Comparison of ENCODE assay signal across 19 cellular contexts in the genomic region with DNA sequence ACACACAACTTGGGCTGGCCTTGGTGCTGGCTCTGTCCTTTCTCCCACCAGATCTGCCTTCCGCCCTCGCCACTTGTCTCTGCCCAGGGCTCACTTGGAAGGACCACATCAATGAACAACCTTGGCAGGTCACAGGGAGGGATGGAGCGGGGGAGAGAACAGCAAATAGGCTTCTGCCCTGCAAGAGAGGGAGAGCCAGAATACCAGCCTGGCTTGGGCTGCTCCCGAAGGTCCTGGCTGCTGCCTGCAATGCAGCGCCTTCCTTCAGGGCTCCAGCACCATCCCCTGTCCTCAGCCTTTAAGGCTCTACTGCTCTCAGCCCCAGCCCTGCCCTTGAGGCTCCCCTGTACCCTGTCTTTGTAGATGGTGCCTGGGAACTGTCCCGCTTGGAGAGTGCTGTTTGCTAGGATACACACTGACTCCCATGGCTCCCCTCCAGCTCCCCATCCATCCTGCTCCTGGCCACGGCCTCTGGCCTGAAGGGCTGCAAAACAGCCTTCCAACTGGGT. TPM values are rescaled to one million over a fixed set of nuclear protein-coding genes. Genes with fewer than 3 reads are reported as not detected.
DNase-seq lines count a peak whose midpoint lies in the region; ATAC-seq, FAIRE-seq and TF ChIP-seq lines count a peak whose summit lies in the region.
"Had no signal": no experiment of that assay in that cellular context is flagged by ENCODE, and none has a peak within 500 bp of the region (broad histone marks: within the 10 kb centered on the region; RNA-seq: fewer than 3 reads in every experiment).

No MANE protein-coding gene starts in this region.

- no peak for TF ChIP-seq POLR2A in transverse colon (IDR thresholded peaks at IDR 0.05)

- no peak overlapping the region for H2BK15ac ChIP-seq in H9 (ENCODE audit: low read depth, low read length)

- H3K9me3 ChIP-seq in H9 (ENCODE audit: control insufficient read depth, low read depth, low read length) (no peaks in the 10 kb centered on the region), astrocyte (ENCODE audit: insufficient read depth, low read depth, low read length) (no peaks in the 10 kb centered on the region), right cardiac atrium (ENCODE audit: control insufficient read depth, low read length) (no peaks in the 10 kb centered on the region), transverse colon (no peaks in the 10 kb centered on the region)
- H3K9me3 ChIP-seq: neutrophil, right lobe of liver had no signal

- no peak overlapping the region for H4K5ac ChIP-seq in H9 (ENCODE audit: insufficient read length, low read depth, low read length)

- H2BK20ac ChIP-seq in H9 (ENCODE audit: low read depth, low read length, poor library complexity, severe bottlenecking) = no peak overlapping the region

- H2BK5ac ChIP-seq in H9 (ENCODE audit: insufficient read length, low read length) = no peak overlapping the region

- H3K27ac Mint-ChIP-seq in H9 (peak overlapping the region in 2 of 3 experiments; percentile 44 to 77; a peak in 3 of 7 replicates), astrocyte (ENCODE audit: unreplicated experiment) (peak overlapping the region; percentile 5)
- peak overlapping the region; percentile 57 for H3K27ac Mint-ChIP-seq in stimulated activated naive B cell treated with anti-CD40 and anti-IgM and Interleukin-4, amounts not matched to agents 10 μg/mL and 1 μg/mL and 100 μg/mL, for 72 hours
- H3K27ac Mint-ChIP-seq: IgD-negative memory B cell had no signal

- H3K36me3 ChIP-seq in astrocyte (ENCODE audit: insufficient read depth, low read length) = no peaks in the 10 kb centered on the region
- no peaks in the 10 kb centered on the region for H3K36me3 ChIP-seq in transverse colon
- H3K36me3 ChIP-seq: neutrophil, right lobe of liver had no signal

- peak; percentile 37 for DNase-seq in H9
- DNase-seq in astrocyte (ENCODE audit: low read depth) = no peak
- peak in 2 of 3 donors; percentile 70 to 76 for DNase-seq in right cardiac atrium
- no peak for DNase-seq in stimulated activated naive B cell treated with anti-CD40 and anti-IgM and Interleukin-4, amounts not matched to agents 10 μg/mL and 1 μg/mL and 100 μg/mL, for 72 hours
- DNase-seq in middle frontal gyrus (ENCODE audit: extremely low spot score, low spot score) = no peak
- no peak for DNase-seq in transverse colon
- DNase-seq: activated CD8-positive, alpha-beta memory T cell treated with anti-CD3 and anti-CD28 coated beads for 24 hours; AML-193; Calu3; foreskin fibroblast; NCI-H1105 treated with DMSO at 0.1 percent for 48 hours; NCI-H2171 treated with DMSO at 0.1 percent for 48 hours; right lobe of liver had no signal

- H4K20me1 ChIP-seq in H9 (ENCODE audit: control insufficient read depth, insufficient read depth, insufficient read length) (no peaks in the 10 kb centered on the region), astrocyte (ENCODE audit: insufficient read depth, low read length) (no peaks in the 10 kb centered on the region)

- H2AK5ac ChIP-seq in H9 (ENCODE audit: insufficient read length, low read length) = no peak overlapping the region

- no peak overlapping the region for H3K23ac ChIP-seq in H9 (ENCODE audit: insufficient read length, low read depth, low read length)

- H4K91ac ChIP-seq in H9 (ENCODE audit: insufficient read length, low read depth, low read length) = no peak overlapping the region

- H4K8ac ChIP-seq in H9 (replicated peaks; ENCODE audit: insufficient read length, low read depth, low read length) = no peak overlapping the region

- H3K4me3 Mint-ChIP-seq in H9 = no peak overlapping the region; a peak in 1 of 5 replicates
- H3K4me3 Mint-ChIP-seq in astrocyte (ENCODE audit: unreplicated experiment) = no peak overlapping the region
- no peak overlapping the region for H3K4me3 Mint-ChIP-seq in stimulated activated naive B cell treated with anti-CD40 and anti-IgM and Interleukin-4, amounts not matched to agents 10 μg/mL and 1 μg/mL and 100 μg/mL, for 72 hours
- H3K4me3 Mint-ChIP-seq: IgD-negative memory B cell had no signal

- no peak overlapping the region; the same call in 1 of the 2 replicates for H3K14ac ChIP-seq in H9 (ENCODE audit: insufficient read depth, low read length)

- no peaks in the 10 kb centered on the region for H3K79me1 ChIP-seq in H9 (ENCODE audit: insufficient read depth, low read depth, low read length, poor library complexity, severe bottlenecking)

- no peaks in the 10 kb centered on the region for H3K79me2 ChIP-seq in H9 (ENCODE audit: insufficient read depth, low read length)
- peaks cover 47% of the 10 kb centered on the region for H3K79me2 ChIP-seq in astrocyte (ENCODE audit: insufficient read depth, low read length)

- H3K9me3 Mint-ChIP-seq in H9 = no peaks in the 10 kb centered on the region; a peak in 1 of 5 replicates
- H3K9me3 Mint-ChIP-seq in astrocyte (ENCODE audit: unreplicated experiment) = no peaks in the 10 kb centered on the region
- no peaks in the 10 kb centered on the region for H3K9me3 Mint-ChIP-seq in stimulated activated naive B cell treated with anti-CD40 and anti-IgM and Interleukin-4, amounts not matched to agents 10 μg/mL and 1 μg/mL and 100 μg/mL, for 72 hours
- H3K9me3 Mint-ChIP-seq: IgD-negative memory B cell had no signal

- H3K27me3 Mint-ChIP-seq in H9 (ENCODE audit: low read depth) (no peaks in the 10 kb centered on the region), astrocyte (ENCODE audit: low read depth, unreplicated experiment) (no peaks in the 10 kb centered on the region)
- H3K27me3 Mint-ChIP-seq in stimulated activated naive B cell treated with anti-CD40 and anti-IgM and Interleukin-4, amounts not matched to agents 10 μg/mL and 1 μg/mL and 100 μg/mL, for 72 hours = no peaks in the 10 kb centered on the region
- H3K27me3 Mint-ChIP-seq: IgD-negative memory B cell had no signal

- H3K27ac ChIP-seq in H9 (ENCODE audit: insufficient read length, low read depth, low read length) (no peak overlapping the region), astrocyte (ENCODE audit: low read depth, low read length) (no peak overlapping the region), right cardiac atrium (ENCODE audit: low read length) (peak overlapping the region; percentile 68), transverse colon (no peak overlapping the region)
- H3K27ac ChIP-seq: neutrophil, right lobe of liver had no signal

- no peak overlapping the region for H3K4me3 ChIP-seq in astrocyte (ENCODE audit: insufficient read depth, low read depth, low read length)
- no peak overlapping the region for H3K4me3 ChIP-seq in right cardiac atrium (ENCODE audit: low read length)
- H3K4me3 ChIP-seq in transverse colon = no peak overlapping the region
- H3K4me3 ChIP-seq: right lobe of liver had no signal

- intact Hi-C loops in right cardiac atrium (cut with DNase I) = no loop called here
- intact Hi-C loops in transverse colon (cut with DNase I; ENCODE audit: low total_unique reads) = no loop called here

- H3K9ac ChIP-seq in H9 (ENCODE audit: extremely low read depth, insufficient read length, low read length) (no peak overlapping the region), astrocyte (ENCODE audit: low read length) (no peak overlapping the region)

- H3K18ac ChIP-seq in H9 (ENCODE audit: insufficient read length, low read depth, low read length) = no peak overlapping the region

- no peak overlapping the region for H2BK120ac ChIP-seq in H9 (ENCODE audit: low read depth, low read length, poor library complexity, severe bottlenecking)

- ATAC-seq in right cardiac atrium (peak; percentile 65 to 69), GM18868 (IDR thresholded peaks at IDR 0.05; ENCODE audit: unreplicated experiment) (no peak), GM18858 (IDR thresholded peaks at IDR 0.05; ENCODE audit: unreplicated experiment) (no peak)
- no peak for ATAC-seq in stimulated activated naive B cell treated with anti-CD40 and anti-IgM and Interleukin-4, amounts not matched to agents 10 μg/mL and 1 μg/mL and 100 μg/mL, for 72 hours (replicated peaks)

- H3T11ph ChIP-seq in H9 (ENCODE audit: low read length) = no peak overlapping the region

- no CpG with 5 or more reads among the region's 7 CpGs for WGBS in H9 (ENCODE audit: extremely low coverage, insufficient read length, low lambda C conversion rate)
- 53% methylated on average over 7 of the region's 7 CpGs for WGBS in right cardiac atrium
- WGBS in transverse colon (ENCODE audit: low coverage in 1 of 2), 2 donors = 89% methylated on average over 7 of the region's 7 CpGs; no CpG with 5 or more reads in 1 of the 2 donors

- no peak overlapping the region for H3K4ac ChIP-seq in H9 (ENCODE audit: low read depth, low read length)

- no peak for TF ChIP-seq EP300 in transverse colon (IDR thresholded peaks at IDR 0.05; ENCODE audit: low read depth)

- H3K4me2 ChIP-seq in H9 (ENCODE audit: insufficient read depth, insufficient read length, low read length) = no peak overlapping the region
- H3K4me2 ChIP-seq in astrocyte (ENCODE audit: low read length) = no peak overlapping the region

- no peak overlapping the region for H3K56ac ChIP-seq in H9 (ENCODE audit: insufficient read length, low read depth, low read length)

- in situ Hi-C loops in transverse colon (cut with MboI; ENCODE audit: low pct_ligation_motif_present in 1 of 4, low pct_unique_long_range_greater_than_20kb in 1 of 4, low sequenced_read_pairs in 3 of 4) = no loop called here

- H2AFZ ChIP-seq in H9 (ENCODE audit: low read length) (no peak overlapping the region), astrocyte (ENCODE audit: low read depth, low read length) (no peak overlapping the region)

- TF ChIP-seq CTCF in H9 (conservative IDR thresholded peaks at IDR 0.05) (no peak), astrocyte (IDR thresholded peaks at IDR 0.05; ENCODE audit: insufficient read depth, low read depth, low read length) (no peak), transverse colon (IDR thresholded peaks at IDR 0.05) (no peak)

- FAIRE-seq in astrocyte (lab: Jason Lieb, UNC) = no peak
- FAIRE-seq: colon, RCC 7860 had no signal

- no peaks in the 10 kb centered on the region for H3K23me2 ChIP-seq in H9 (ENCODE audit: insufficient read length, low read depth, low read length, poor library complexity, severe bottlenecking)

- H2BK12ac ChIP-seq in H9 (ENCODE audit: insufficient read length, low read depth, low read length) = no peak overlapping the region

- H3K4me1 ChIP-seq in H9 (ENCODE audit: insufficient read depth, low read length) (peaks cover 22% of the 10 kb centered on the region), astrocyte (ENCODE audit: insufficient read depth, low read length) (peaks cover 19% of the 10 kb centered on the region), right cardiac atrium (ENCODE audit: control insufficient read depth, insufficient read depth, low read length) (peaks cover 9% of the 10 kb centered on the region), transverse colon (no peaks in the 10 kb centered on the region)
- H3K4me1 ChIP-seq: right lobe of liver had no signal

- H3K4me1 Mint-ChIP-seq in H9 (peaks cover 45% of the 10 kb centered on the region in 2 experiments), astrocyte (ENCODE audit: low read depth, unreplicated experiment) (peaks cover 29% of the 10 kb centered on the region)
- peaks cover 13 to 27% of the 10 kb centered on the region in 2 donors for H3K4me1 Mint-ChIP-seq in stimulated activated naive B cell treated with anti-CD40 and anti-IgM and Interleukin-4, amounts not matched to agents 10 μg/mL and 1 μg/mL and 100 μg/mL, for 72 hours
- H3K4me1 Mint-ChIP-seq: IgD-negative memory B cell had no signal

- H3K27me3 ChIP-seq in H9 (ENCODE audit: insufficient read depth, low read length) (no peaks in the 10 kb centered on the region), astrocyte (ENCODE audit: insufficient read depth, low read length) (no peaks in the 10 kb centered on the region), right cardiac atrium (ENCODE audit: control insufficient read depth, insufficient read depth) (no peaks in the 10 kb centered on the region), transverse colon (no peaks in the 10 kb centered on the region)
- H3K27me3 ChIP-seq: neutrophil, right lobe of liver had no signal

- H3K36me3 Mint-ChIP-seq in H9 (ENCODE audit: insufficient read depth in 1 of 3, low read depth in 3 of 3) = no peaks in the 10 kb centered on the region
- H3K36me3 Mint-ChIP-seq in astrocyte (ENCODE audit: low read depth, unreplicated experiment) = peaks cover 2% of the 10 kb centered on the region
- H3K36me3 Mint-ChIP-seq in stimulated activated naive B cell treated with anti-CD40 and anti-IgM and Interleukin-4, amounts not matched to agents 10 μg/mL and 1 μg/mL and 100 μg/mL, for 72 hours = no peaks in the 10 kb centered on the region
- H3K36me3 Mint-ChIP-seq: IgD-negative memory B cell had no signal

RNA-seq across cellular contexts. Expression of gene HIVEP3, which starts 43.8 kb away (rescaled TPM):
- total RNA-seq in H9 (2021) (1.2 and 1.4 TPM in 2 replicates), astrocyte (8.9 and 9.4 TPM in 2 replicates), right cardiac atrium (1 to 10 TPM; 6.3 to 7.9 (median 7.4) TPM), transverse colon (10 to 100 TPM in 1 of 4 donors, 1 to 10 TPM in 3; 3.7 to 15.0 (median 5.2) TPM)
- 6.5 TPM for polyA plus RNA-seq in right cardiac atrium

Comparison
In these comparisons a context has a peak if more than half of its experiments do, and no peak if none do; other contexts are left out.
1. DNase-seq: peak in H9 (single experiment) and right cardiac atrium (2 of 3); none in astrocyte (single experiment), stimulated activated naive B cell treated with anti-CD40 and anti-IgM and Interleukin-4, amounts not matched to agents 10 μg/mL and 1 μg/mL and 100 μg/mL, for 72 hours (single experiment), middle frontal gyrus (single experiment) and transverse colon (single experiment).
2. H3K27ac Mint-ChIP-seq: peak in every context shown above with its lines; median percentile 60 in H9; 57 in stimulated activated naive B cell treated with anti-CD40 and anti-IgM and Interleukin-4, amounts not matched to agents 10 μg/mL and 1 μg/mL and 100 μg/mL, for 72 hours; 5 in astrocyte.
3. ATAC-seq: peak in right cardiac atrium (2 of 2); none in stimulated activated naive B cell treated with anti-CD40 and anti-IgM and Interleukin-4, amounts not matched to agents 10 μg/mL and 1 μg/mL and 100 μg/mL, for 72 hours (0 of 2), GM18868 (single experiment) and GM18858 (single experiment).